ENCODE assay signal across 2 cellular contexts in genomic region chr4:83456184-83456501, GRCh38.
TF ChIP-seq lines count a peak whose summit lies in the region.

No MANE protein-coding gene starts in this region.

TF ChIP-seq in H1, 55 proteins besides CTCF, POLR2A, EP300 and RAD21:
- TF ChIP-seq KDM5A (IDR thresholded peaks at IDR 0.05; ENCODE audit: low read length) (peak; percentile 17; the same call in 1 of the 2 replicates), JUND (IDR thresholded peaks at IDR 0.05; ENCODE audit: low read length) (no peak), JUN (IDR thresholded peaks at IDR 0.05; ENCODE audit: low read depth, low read length) (no peak), RBBP5 (IDR thresholded peaks at IDR 0.05; ENCODE audit: borderline replicate concordance, low read depth, low read length) (no peak), SP4 (IDR thresholded peaks at IDR 0.05; ENCODE audit: low read length) (no peak), SP1 (IDR thresholded peaks at IDR 0.05; ENCODE audit: low read depth, low read length) (peak; percentile 5; the same call in 1 of the 2 replicates), BRCA1 (IDR thresholded peaks at IDR 0.05; ENCODE audit: low read depth, low read length) (no peak), ASH2L (IDR thresholded peaks at IDR 0.05; ENCODE audit: low read length) (no peak), PHF8 (conservative IDR thresholded peaks at IDR 0.05; ENCODE audit: low read depth, low read length) (no peak; the same call in none of the 2 replicates)

TF ChIP-seq in neural cell, 6 proteins besides CTCF, POLR2A, EP300 and RAD21:
- peak; percentile 8 for TF ChIP-seq MXI1 (conservative IDR thresholded peaks at IDR 0.05; ENCODE audit: poor library complexity, severe bottlenecking)
- no peak for TF ChIP-seq TAF1 (IDR thresholded peaks at IDR 0.05; ENCODE audit: low read depth)
- TF ChIP-seq, protein P1, sequence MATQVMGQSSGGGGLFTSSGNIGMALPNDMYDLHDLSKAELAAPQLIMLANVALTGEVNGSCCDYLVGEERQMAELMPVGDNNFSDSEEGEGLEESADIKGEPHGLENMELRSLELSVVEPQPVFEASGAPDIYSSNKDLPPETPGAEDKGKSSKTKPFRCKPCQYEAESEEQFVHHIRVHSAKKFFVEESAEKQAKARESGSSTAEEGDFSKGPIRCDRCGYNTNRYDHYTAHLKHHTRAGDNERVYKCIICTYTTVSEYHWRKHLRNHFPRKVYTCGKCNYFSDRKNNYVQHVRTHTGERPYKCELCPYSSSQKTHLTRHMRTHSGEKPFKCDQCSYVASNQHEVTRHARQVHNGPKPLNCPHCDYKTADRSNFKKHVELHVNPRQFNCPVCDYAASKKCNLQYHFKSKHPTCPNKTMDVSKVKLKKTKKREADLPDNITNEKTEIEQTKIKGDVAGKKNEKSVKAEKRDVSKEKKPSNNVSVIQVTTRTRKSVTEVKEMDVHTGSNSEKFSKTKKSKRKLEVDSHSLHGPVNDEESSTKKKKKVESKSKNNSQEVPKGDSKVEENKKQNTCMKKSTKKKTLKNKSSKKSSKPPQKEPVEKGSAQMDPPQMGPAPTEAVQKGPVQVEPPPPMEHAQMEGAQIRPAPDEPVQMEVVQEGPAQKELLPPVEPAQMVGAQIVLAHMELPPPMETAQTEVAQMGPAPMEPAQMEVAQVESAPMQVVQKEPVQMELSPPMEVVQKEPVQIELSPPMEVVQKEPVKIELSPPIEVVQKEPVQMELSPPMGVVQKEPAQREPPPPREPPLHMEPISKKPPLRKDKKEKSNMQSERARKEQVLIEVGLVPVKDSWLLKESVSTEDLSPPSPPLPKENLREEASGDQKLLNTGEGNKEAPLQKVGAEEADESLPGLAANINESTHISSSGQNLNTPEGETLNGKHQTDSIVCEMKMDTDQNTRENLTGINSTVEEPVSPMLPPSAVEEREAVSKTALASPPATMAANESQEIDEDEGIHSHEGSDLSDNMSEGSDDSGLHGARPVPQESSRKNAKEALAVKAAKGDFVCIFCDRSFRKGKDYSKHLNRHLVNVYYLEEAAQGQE (IDR thresholded peaks at IDR 0.05; ENCODE audit: borderline replicate concordance), result no peak
- no peak for TF ChIP-seq SMC3 (conservative IDR thresholded peaks at IDR 0.05; ENCODE audit: poor library complexity)
- TF ChIP-seq EZH2 (IDR thresholded peaks at IDR 0.05; ENCODE audit: borderline replicate concordance, insufficient read depth, low read length, poor library complexity, severe bottlenecking), result no peak
- no peak for TF ChIP-seq POLR2AphosphoS5 (IDR thresholded peaks at IDR 0.05)
